Comparison of ENCODE assay signal across 8 cellular contexts in genomic region chr1:66270122-66270812, GRCh38.
DNase-seq lines count a peak whose midpoint lies in the region; ATAC-seq and TF ChIP-seq lines count a peak whose summit lies in the region.
"Had no signal": no experiment of that assay in that cellular context is flagged by ENCODE, and none has a peak within 500 bp of the region (broad histone marks: within the 10 kb centered on the region; RNA-seq: fewer than 3 reads in every experiment).

No MANE protein-coding gene starts in this region.

- no peaks in the 10 kb centered on the region for H3K79me1 ChIP-seq in mesenchymal stem cell (replicated peaks; ENCODE audit: low read length, poor library complexity, severe bottlenecking)

- no peak overlapping the region for H2BK120ac ChIP-seq in mesenchymal stem cell (ENCODE audit: low read depth, low read length)

- no peak overlapping the region for H3K27ac ChIP-seq in OCI-LY7 (ENCODE audit: low read depth, low read length, poor library complexity, severe bottlenecking)
- peak overlapping the region; percentile 95 for H3K27ac ChIP-seq in caudate nucleus (ENCODE audit: low read depth, low read length)
- H3K27ac ChIP-seq in mesenchymal stem cell (ENCODE audit: low read length, poor library complexity, severe bottlenecking) = no peak overlapping the region
- peak overlapping the region; percentile 47 to 92 (median 70) for H3K27ac ChIP-seq in tibial nerve

- peak overlapping the region in 1 of 2 experiments; percentile 11 for H3K18ac ChIP-seq in mesenchymal stem cell (ENCODE audit: low read depth in 1 of 2, low read length in 2 of 2)

- no peak overlapping the region for H2AK5ac ChIP-seq in mesenchymal stem cell (ENCODE audit: low read length, severe bottlenecking)

- no peak for TF ChIP-seq POLR2A in tibial nerve (IDR thresholded peaks at IDR 0.05)

- BruUV-seq in OCI-LY7 (replicated peaks; lab: Mats Ljungman, UMichigan) = no TSS peak

- H3K14ac ChIP-seq in mesenchymal stem cell (ENCODE audit: low read length in 2 of 2) = no peak overlapping the region

- no peak for TF ChIP-seq CTCF in OCI-LY7 (conservative IDR thresholded peaks at IDR 0.05; ENCODE audit: low read length)
- TF ChIP-seq CTCF in tibial nerve (IDR thresholded peaks at IDR 0.05) = no peak

- H3K4me1 ChIP-seq in OCI-LY7 (ENCODE audit: insufficient read depth, low read length, poor library complexity, severe bottlenecking) (peaks cover 49% of the 10 kb centered on the region), mesenchymal stem cell (ENCODE audit: control insufficient read depth, insufficient read depth, low read depth, low read length) (peaks cover 4% of the 10 kb centered on the region), tibial nerve (peaks cover 3 to 66% (median 29%) of the 10 kb centered on the region in 4 donors)

- H2BK15ac ChIP-seq in mesenchymal stem cell (ENCODE audit: low read depth, poor library complexity, severe bottlenecking) = no peak overlapping the region

- H2BK5ac ChIP-seq in mesenchymal stem cell (ENCODE audit: low read depth, low read length, poor library complexity, severe bottlenecking) = no peak overlapping the region

- H3K9me2 ChIP-seq in OCI-LY7 (ENCODE audit: insufficient read depth, low read length) = no peaks in the 10 kb centered on the region

- POLR2A ChIA-PET in OCI-LY7 (lab: Charles Lee) = interaction anchor here (0.9 to 1.5 kb wide), 4 partner anchors 25 to 62 kb away, joined by 3 to 5 read pairs (median 4); no protein-coding TSS in a partner anchor

- peak in 1 of 2 donors; percentile 76 for TF ChIP-seq EP300 in tibial nerve (IDR thresholded peaks at IDR 0.05)

- H3K36me3 ChIP-seq in OCI-LY7 (ENCODE audit: insufficient read depth, low read length) = no peaks in the 10 kb centered on the region
- H3K36me3 ChIP-seq in mesenchymal stem cell (ENCODE audit: control insufficient read depth in 1 of 2, insufficient read depth in 2 of 2, low read depth in 1 of 2, low read length in 2 of 2) = no peaks in the 10 kb centered on the region
- no peaks in the 10 kb centered on the region for H3K36me3 ChIP-seq in tibial nerve

- H3K4me3 ChIP-seq in OCI-LY7 (ENCODE audit: low read depth, low read length, poor library complexity, severe bottlenecking) = no peak overlapping the region
- H3K4me3 ChIP-seq in mesenchymal stem cell (ENCODE audit: insufficient read depth in 1 of 2, low read depth in 1 of 2, low read length in 2 of 2) = no peak overlapping the region
- no peak overlapping the region for H3K4me3 ChIP-seq in tibial nerve

- H3K23ac ChIP-seq in mesenchymal stem cell (ENCODE audit: low read length in 2 of 2) = no peak overlapping the region

- H3K9me3 ChIP-seq in OCI-LY7 (ENCODE audit: low read length) (no peaks in the 10 kb centered on the region), mesenchymal stem cell (ENCODE audit: control insufficient read depth, low read length) (no peaks in the 10 kb centered on the region), tibial nerve (no peaks in the 10 kb centered on the region)

- ATAC-seq in GM19328 (IDR thresholded peaks at IDR 0.05; ENCODE audit: unreplicated experiment) = no peak
- no peak for ATAC-seq in GM18861 (IDR thresholded peaks at IDR 0.05; ENCODE audit: unreplicated experiment)
- ATAC-seq: natural killer cell had no signal

- peak overlapping the region; percentile 82 for H3K9ac ChIP-seq in mesenchymal stem cell (ENCODE audit: low read length)

- H4K8ac ChIP-seq in mesenchymal stem cell (ENCODE audit: low read length) = no peak overlapping the region

- CTCF ChIA-PET in OCI-LY7 (lab: Charles Lee; ENCODE audit: unreplicated experiment) = no interaction called here

- H3K4me2 ChIP-seq in OCI-LY7 (ENCODE audit: low read length) (no peak overlapping the region), mesenchymal stem cell (ENCODE audit: low read length, poor library complexity, severe bottlenecking) (no peak overlapping the region)

- H2AFZ ChIP-seq in OCI-LY7 (ENCODE audit: low read length) (peak overlapping the region; percentile 44; the same call in 1 of the 2 replicates), mesenchymal stem cell (ENCODE audit: low read depth, low read length) (no peak overlapping the region)

- no peak overlapping the region for H4K91ac ChIP-seq in mesenchymal stem cell (ENCODE audit: low read length)

- 86% methylated on average over 4 of the region's 5 CpGs for WGBS in mesenchymal stem cell
- 50% methylated on average over 5 of the region's 5 CpGs for WGBS in tibial nerve, 2 donors

- H3K4ac ChIP-seq in mesenchymal stem cell (ENCODE audit: low read depth in 1 of 2, low read length in 2 of 2) = no peak overlapping the region

- peak overlapping the region in 1 of 2 experiments; percentile 37 for H2BK12ac ChIP-seq in mesenchymal stem cell (ENCODE audit: low read length in 2 of 2)

- no peak for DNase-seq in OCI-LY7 (ENCODE audit: low spot score)
- peak in 2 of 61 donors; percentile 14 to 21 for DNase-seq in caudate nucleus (lab: John Stamatoyannopoulos, UW)
- peak; percentile 73 for DNase-seq in mesenchymal stem cell
- DNase-seq in tibial nerve (ENCODE audit: low spot score in 2 of 2) = peak in 1 of 2 donors; percentile 48
- DNase-seq in NCI-H1417 (lab: John Stamatoyannopoulos, UW) = no peak
- DNase-seq: natural killer cell had no signal

- intact Hi-C loops in OCI-LY7 (cut with micrococcal nuclease; ENCODE audit: unreplicated experiment) = loop anchor here (5.0 to 10.0 kb wide), 3 partner anchors 848 to 1165 kb away; partner anchors contain the start of genes LEPR, LEPROT and SERBP1

- H4K20me1 ChIP-seq in OCI-LY7 (ENCODE audit: insufficient read depth, low read length) = no peaks in the 10 kb centered on the region

- no peaks in the 10 kb centered on the region for H3K27me3 ChIP-seq in mesenchymal stem cell (ENCODE audit: control insufficient read depth in 1 of 2, insufficient read depth in 1 of 2, low read length in 2 of 2)
- no peaks in the 10 kb centered on the region for H3K27me3 ChIP-seq in tibial nerve

- no peaks in the 10 kb centered on the region for H3K79me2 ChIP-seq in OCI-LY7 (ENCODE audit: insufficient read depth, low read depth, low read length)

Comparison
In these comparisons a context has a peak if more than half of its experiments do, and no peak if none do; other contexts are left out.
1. H3K27ac ChIP-seq: peak in caudate nucleus (single experiment) and tibial nerve (4 of 4); none in OCI-LY7 (single experiment) and mesenchymal stem cell (single experiment).